Comparison of ENCODE assay signal across 8 cellular contexts in genomic region chr2:177212106-177212894, GRCh38.
DNase-seq lines count a peak whose midpoint lies in the region; ATAC-seq and FAIRE-seq lines count a peak whose summit lies in the region.

HNRNPA3 (plus strand) TSS chr2:177212794; CDS start chr2:177212800, 6 bp downstream.

- peak; percentile 86 for ATAC-seq in GM19035 (IDR thresholded peaks at IDR 0.05; ENCODE audit: unreplicated experiment)
- ATAC-seq in HG03354 (IDR thresholded peaks at IDR 0.05; ENCODE audit: poor library complexity, severe bottlenecking, unreplicated experiment): peak; percentile 85
- ATAC-seq in activated CD4-positive, CD25-positive, alpha-beta regulatory T cell treated with anti-CD3 and anti-CD28 coated beads, Interleukin-2, amount 50 U/mL, for 24 hours: peak; percentile 87 to 88

- FAIRE-seq in islet of Langerhans (lab: Jason Lieb, UNC): peak; percentile 21

- peak; percentile 99 for DNase-seq in AG20443 (ENCODE audit: low spot score)
- DNase-seq in NCI-H446 treated with DMSO at 0.1 percent for 48 hours (lab: John Stamatoyannopoulos, UW): peak; percentile 97
- DNase-seq in cerebellar cortex (ENCODE audit: low spot score): peak; percentile 99
- DNase-seq in stimulated activated CD4-positive, alpha-beta T cell treated with anti-CD3 and anti-CD28 coated beads, Interleukin-12 subunit alpha, Interleukin-12 subunit beta, amount 100 ng/mL, for 4 hours: peak; percentile 100

Comparison
In these comparisons a context has a peak if more than half of its experiments do, and no peak if none do; other contexts are left out.
1. Peak in every context shown above with its lines: DNase-seq and ATAC-seq.